Comparison of ENCODE assay signal across 8 cellular contexts in genomic region chr12:123139926-123140674, GRCh38. TPM values are rescaled to one million over a fixed set of nuclear protein-coding genes. Genes with fewer than 3 reads are reported as not detected.
DNase-seq lines count a peak whose midpoint lies in the region; ATAC-seq and TF ChIP-seq lines count a peak whose summit lies in the region.

No MANE protein-coding gene starts in this region.

- H3K4me1 ChIP-seq in mammary epithelial cell (ENCODE audit: insufficient read depth, low read length): peaks cover 38% of the 10 kb centered on the region

- no peak overlapping the region for H3K4me2 ChIP-seq in mammary epithelial cell (ENCODE audit: insufficient read depth, low read depth, low read length)

- no peaks in the 10 kb centered on the region for H3K27me3 Mint-ChIP-seq in mesothelial cell of epicardium (ENCODE audit: low read depth)

- H2AFZ ChIP-seq in mammary epithelial cell (ENCODE audit: low read depth, low read length): no peak overlapping the region

- peaks cover 3% of the 10 kb centered on the region for H3K9me3 Mint-ChIP-seq in mesothelial cell of epicardium

- CTCF ChIA-PET in mammary epithelial cell (lab: Charles Lee; ENCODE audit: low non-redundant PET): no interaction called here

- BruUV-seq in mammary epithelial cell (replicated peaks; lab: Mats Ljungman, UMichigan): no TSS peak

- peak overlapping the region; percentile 43 for H3K27ac Mint-ChIP-seq in mesothelial cell of epicardium

- H3K9ac ChIP-seq in mammary epithelial cell (ENCODE audit: insufficient read depth, low read length): no peak overlapping the region

- H3K9me3 ChIP-seq in mammary epithelial cell (replicated peaks; ENCODE audit: insufficient read depth, low read length): no peaks in the 10 kb centered on the region

- TF ChIP-seq CTCF in mammary epithelial cell (conservative IDR thresholded peaks at IDR 0.05 in 1 of 2, IDR thresholded peaks at IDR 0.05 in 1 of 2; ENCODE audit: extremely low read depth in 1 of 2, insufficient read depth in 1 of 2, low read depth in 1 of 2, low read length in 2 of 2) (no peak), mesothelial cell of epicardium (IDR thresholded peaks at IDR 0.05; ENCODE audit: unreplicated experiment) (no peak)

- no peaks in the 10 kb centered on the region for H4K20me1 ChIP-seq in mammary epithelial cell (ENCODE audit: insufficient read depth, low read length)

- dilution Hi-C loops in mammary epithelial cell (cut with HindIII; ENCODE audit: low sequenced_read_pairs): no loop called here

- H3K4me3 Mint-ChIP-seq in mesothelial cell of epicardium: no peak overlapping the region

- H3K27ac ChIP-seq in mammary epithelial cell (ENCODE audit: insufficient read depth, low read depth, low read length): no peak overlapping the region

- peaks cover 73% of the 10 kb centered on the region for H3K79me2 ChIP-seq in mammary epithelial cell (ENCODE audit: insufficient read depth, low read length)

- 60% methylated on average over 4 of the region's 6 CpGs for WGBS in mammary epithelial cell (ENCODE audit: low coverage, missing lambda C conversion rate)

- peaks cover 5% of the 10 kb centered on the region for H3K36me3 Mint-ChIP-seq in mesothelial cell of epicardium

- intact Hi-C loops in Right ventricle myocardium inferior (cut with DNase I): no loop called here
- intact Hi-C loops in cardiac septum (cut with DNase I): loop anchor here (5.0 kb wide), 1 partner anchor 33 kb away; no protein-coding TSS in a partner anchor
- intact Hi-C loops in mammary epithelial cell (cut with micrococcal nuclease): no loop called here

- in situ Hi-C loops in mammary epithelial cell (cut with MboI; ENCODE audit: low sequenced_read_pairs in 2 of 2): no loop called here

- H3K4me3 ChIP-seq in mammary epithelial cell (replicated peaks in 1 of 3; ENCODE audit: insufficient read depth in 1 of 3, low read depth in 2 of 3, low read length in 3 of 3): no peak overlapping the region

- DNase-seq in Right ventricle myocardium inferior (ENCODE audit: missing footprints) (no peak), cardiac septum (ENCODE audit: low spot score) (no peak), mammary epithelial cell (peak; percentile 40), mesothelial cell of epicardium (ENCODE audit: low spot score in 2 of 2, unreplicated experiment in 2 of 2) (no peak), UCSD-AML1 (lab: John Stamatoyannopoulos, UW; ENCODE audit: unreplicated experiment) (no peak)

- ATAC-seq in Right ventricle myocardium inferior (peak; percentile 17), HG02884 (IDR thresholded peaks at IDR 0.05; ENCODE audit: unreplicated experiment) (no peak), HG03442 (IDR thresholded peaks at IDR 0.05; ENCODE audit: unreplicated experiment) (no peak), GM21723 (IDR thresholded peaks at IDR 0.05; ENCODE audit: unreplicated experiment) (no peak)

- H3K27me3 ChIP-seq in mammary epithelial cell (ENCODE audit: insufficient read depth, low read length): no peaks in the 10 kb centered on the region

- H3K4me1 Mint-ChIP-seq in mesothelial cell of epicardium: peaks cover 34% of the 10 kb centered on the region

- H3K36me3 ChIP-seq in mammary epithelial cell (ENCODE audit: insufficient read depth, low read length): no peaks in the 10 kb centered on the region

RNA-seq across cellular contexts. Expression of gene PITPNM2, which starts 10.8 kb away (rescaled TPM):
- 19.6 TPM for total RNA-seq in Right ventricle myocardium inferior
- 22.2 TPM for total RNA-seq in cardiac septum
- total RNA-seq in mammary epithelial cell: 10 to 100 TPM in 1 of 2 donors, 1 to 10 TPM in 1; 7.5 to 14.9 TPM
- 4.4 TPM for polyA plus RNA-seq in mammary epithelial cell
- 6.4 TPM for polyA minus RNA-seq in mammary epithelial cell
- 5.9 to 7.5 TPM (median 7.0 TPM) in 3 replicates for total RNA-seq in mesothelial cell of epicardium
